1 cellular context compared by ENCODE assay signal in the genomic region with DNA sequence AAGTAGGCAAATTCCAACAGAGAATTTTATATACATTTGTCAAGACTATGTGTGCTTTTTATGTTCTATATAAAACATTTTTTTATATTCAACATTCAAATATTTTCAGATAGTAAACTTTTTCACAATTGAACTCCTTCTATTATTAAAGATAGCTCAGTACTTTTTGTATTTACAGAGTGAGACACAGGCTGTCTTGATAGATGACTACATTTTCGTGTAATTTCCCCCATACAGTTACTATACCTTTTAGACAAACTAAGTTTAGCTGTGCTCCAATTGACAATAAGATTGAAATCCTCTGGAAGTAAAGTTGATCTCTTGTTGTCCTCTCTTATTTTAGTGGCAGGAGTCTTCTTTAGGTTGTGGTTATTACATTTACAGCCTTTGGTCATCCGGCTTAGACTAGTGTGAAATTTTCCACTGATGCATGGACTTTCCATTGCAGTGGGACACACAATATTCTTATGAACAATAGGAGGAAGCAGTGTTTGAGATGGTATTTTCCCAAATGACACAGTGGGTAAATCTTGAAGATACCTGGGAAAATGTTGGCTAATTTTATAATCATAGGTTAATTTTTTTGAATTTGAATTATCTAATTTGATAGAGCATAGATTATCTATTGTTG.
TF ChIP-seq lines count a peak whose summit lies in the region.

No MANE protein-coding gene starts in this region.

TF ChIP-seq in GM12878, 131 proteins besides CTCF, POLR2A, EP300 and RAD21 (continued from another document):
- TF ChIP-seq MEF2B (IDR thresholded peaks at IDR 0.05; ENCODE audit: partially characterized antibody, poor library complexity, severe bottlenecking), result no peak
- TF ChIP-seq SUZ12 (IDR thresholded peaks at IDR 0.05; ENCODE audit: unreplicated experiment), result no peak
- no peak for TF ChIP-seq SMARCA5 (IDR thresholded peaks at IDR 0.05)
- TF ChIP-seq MYC (IDR thresholded peaks at IDR 0.05; ENCODE audit: insufficient read depth, insufficient read length, insufficient replicate concordance, low read length, severe bottlenecking), result no peak
- TF ChIP-seq CREM (IDR thresholded peaks at IDR 0.05; ENCODE audit: low read depth), result no peak
- no peak for TF ChIP-seq E4F1 (IDR thresholded peaks at IDR 0.05; ENCODE audit: borderline replicate concordance, partially characterized antibody)
- no peak for TF ChIP-seq TCF7 (IDR thresholded peaks at IDR 0.05; ENCODE audit: borderline replicate concordance)
- TF ChIP-seq CUX1 (IDR thresholded peaks at IDR 0.05; ENCODE audit: insufficient replicate concordance, low read depth, low read length), result no peak
- TF ChIP-seq, protein P1, sequence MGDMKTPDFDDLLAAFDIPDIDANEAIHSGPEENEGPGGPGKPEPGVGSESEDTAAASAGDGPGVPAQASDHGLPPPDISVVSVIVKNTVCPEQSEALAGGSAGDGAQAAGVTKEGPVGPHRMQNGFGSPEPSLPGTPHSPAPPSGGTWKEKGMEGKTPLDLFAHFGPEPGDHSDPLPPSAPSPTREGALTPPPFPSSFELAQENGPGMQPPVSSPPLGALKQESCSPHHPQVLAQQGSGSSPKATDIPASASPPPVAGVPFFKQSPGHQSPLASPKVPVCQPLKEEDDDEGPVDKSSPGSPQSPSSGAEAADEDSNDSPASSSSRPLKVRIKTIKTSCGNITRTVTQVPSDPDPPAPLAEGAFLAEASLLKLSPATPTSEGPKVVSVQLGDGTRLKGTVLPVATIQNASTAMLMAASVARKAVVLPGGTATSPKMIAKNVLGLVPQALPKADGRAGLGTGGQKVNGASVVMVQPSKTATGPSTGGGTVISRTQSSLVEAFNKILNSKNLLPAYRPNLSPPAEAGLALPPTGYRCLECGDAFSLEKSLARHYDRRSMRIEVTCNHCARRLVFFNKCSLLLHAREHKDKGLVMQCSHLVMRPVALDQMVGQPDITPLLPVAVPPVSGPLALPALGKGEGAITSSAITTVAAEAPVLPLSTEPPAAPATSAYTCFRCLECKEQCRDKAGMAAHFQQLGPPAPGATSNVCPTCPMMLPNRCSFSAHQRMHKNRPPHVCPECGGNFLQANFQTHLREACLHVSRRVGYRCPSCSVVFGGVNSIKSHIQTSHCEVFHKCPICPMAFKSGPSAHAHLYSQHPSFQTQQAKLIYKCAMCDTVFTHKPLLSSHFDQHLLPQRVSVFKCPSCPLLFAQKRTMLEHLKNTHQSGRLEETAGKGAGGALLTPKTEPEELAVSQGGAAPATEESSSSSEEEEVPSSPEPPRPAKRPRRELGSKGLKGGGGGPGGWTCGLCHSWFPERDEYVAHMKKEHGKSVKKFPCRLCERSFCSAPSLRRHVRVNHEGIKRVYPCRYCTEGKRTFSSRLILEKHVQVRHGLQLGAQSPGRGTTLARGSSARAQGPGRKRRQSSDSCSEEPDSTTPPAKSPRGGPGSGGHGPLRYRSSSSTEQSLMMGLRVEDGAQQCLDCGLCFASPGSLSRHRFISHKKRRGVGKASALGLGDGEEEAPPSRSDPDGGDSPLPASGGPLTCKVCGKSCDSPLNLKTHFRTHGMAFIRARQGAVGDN (IDR thresholded peaks at IDR 0.05), result no peak
